ENCODE assay signal across 27 cellular contexts in the genomic region with DNA sequence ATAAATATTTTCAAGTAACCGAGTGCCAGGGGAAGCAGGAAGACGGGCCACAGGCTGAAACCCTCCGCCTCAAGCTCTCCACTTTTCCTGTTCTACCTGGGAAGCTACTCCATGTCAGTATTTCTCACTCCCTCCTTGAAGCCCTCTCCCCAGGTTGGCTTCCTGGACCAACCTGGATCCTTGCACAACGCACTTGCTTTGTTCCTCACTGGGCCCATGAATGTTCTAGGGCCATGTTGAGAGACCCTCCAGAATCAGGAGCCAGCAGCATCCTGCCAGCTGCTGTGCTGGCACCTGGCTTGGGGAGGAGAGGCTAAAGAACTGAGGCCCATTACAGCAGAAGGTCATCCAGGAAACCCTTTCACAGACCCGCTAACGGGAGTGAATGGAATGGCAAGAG.
"Had no signal": no experiment of that assay in that cellular context is flagged by ENCODE, and none has a peak within 500 bp of the region (broad histone marks: within the 10 kb centered on the region; RNA-seq: fewer than 3 reads in every experiment).

No MANE protein-coding gene starts in this region.

- ATAC-seq: stimulated activated effector memory CD8-positive, alpha-beta T cell treated with anti-CD3 and anti-CD28 coated beads, Interleukin-12 subunit alpha, Interleukin-12 subunit beta, amount 100 ng/mL, for 72 hours; stimulated activated memory B cell treated with anti-CD40 and anti-IgM and Interleukin-4, amounts not matched to agents 10 μg/mL and 1 μg/mL and 100 μg/mL, for 72 hours; stimulated activated naive CD8-positive, alpha-beta T cell treated with anti-CD3 and anti-CD28 coated beads, Interleukin-15, amount 100 ng/mL, for 72 hours; stimulated activated naive CD8-positive, alpha-beta T cell treated with anti-CD3 and anti-CD28 coated beads, Interleukin-15, Interleukin-2, amounts not matched to agents 100 U/mL and 50 U/mL, for 24 hours; upper lobe of right lung had no signal

- DNase-seq: stimulated activated CD4-positive, alpha-beta T cell treated with anti-CD3 and anti-CD28 coated beads, Interleukin-2, amount 100 ng/mL, for 48 hours; stimulated activated CD4-positive, alpha-beta T cell treated with anti-CD3 and anti-CD28 coated beads, Interleukin-4, amount 100 ng/mL, for 1 hour; stimulated activated CD4-positive, alpha-beta T cell treated with anti-CD3 and anti-CD28 coated beads, Interleukin-4, amount 100 ng/mL, for 24 hours; stimulated activated CD4-positive, alpha-beta T cell treated with anti-CD3 and anti-CD28 coated beads, Interleukin-4, amount 100 ng/mL, for 4 hours; stimulated activated CD8-positive, alpha-beta memory T cell treated with anti-CD3 and anti-CD28 coated beads, Interleukin-4, amount 100 ng/mL, for 48 hours; stimulated activated naive B cell treated with anti-CD40 and anti-IgM and Interleukin-4, amounts not matched to agents 10 μg/mL and 1 μg/mL and 100 μg/mL, for 72 hours; stimulated activated naive CD4-positive, alpha-beta T cell; stimulated activated naive CD4-positive, alpha-beta T cell treated with Interleukin-2 at 50 U/mL for 16 hours; stimulated activated naive CD8-positive, alpha-beta T cell treated with anti-CD3 and anti-CD28 coated beads, Interleukin-15, amount 100 ng/mL, for 72 hours; stimulated activated naive CD8-positive, alpha-beta T cell treated with anti-CD3 and anti-CD28 coated beads, Interleukin-15, Interleukin-2, amounts not matched to agents 100 U/mL and 50 U/mL, for 24 hours; stomach; substantia nigra; testis; thyroid gland; tibial artery; transverse colon; trophoblast cell; upper lobe of right lung; uterus had no signal

- H3K4me1 ChIP-seq: thyroid gland, upper lobe of left lung, upper lobe of right lung, uterus had no signal

- H3K9me3 ChIP-seq: stomach, suprapubic skin, testis, thoracic aorta, thyroid gland, tibial artery, tibial nerve, transverse colon, upper lobe of left lung, upper lobe of right lung, uterus, vagina had no signal

- H3K27ac ChIP-seq: stomach, suprapubic skin, testis, thoracic aorta, thyroid gland, tibial artery, tibial nerve, transverse colon, upper lobe of left lung, upper lobe of right lung, uterus, vagina had no signal

- H3K4me3 ChIP-seq: stomach, suprapubic skin, testis, thoracic aorta, thyroid gland, tibial artery, tibial nerve, transverse colon, upper lobe of left lung, upper lobe of right lung, uterus, vagina had no signal

- FAIRE-seq: urothelium cell line had no signal

- H3K36me3 ChIP-seq: suprapubic skin, thoracic aorta, thyroid gland, tibial artery, tibial nerve, transverse colon, upper lobe of left lung, upper lobe of right lung, uterus, vagina had no signal

- H3K27me3 ChIP-seq: suprapubic skin, testis, thyroid gland, tibial nerve, transverse colon, upper lobe of left lung, upper lobe of right lung, uterus, vagina had no signal
